ENCODE assay signal across 9 cellular contexts in the genomic region with DNA sequence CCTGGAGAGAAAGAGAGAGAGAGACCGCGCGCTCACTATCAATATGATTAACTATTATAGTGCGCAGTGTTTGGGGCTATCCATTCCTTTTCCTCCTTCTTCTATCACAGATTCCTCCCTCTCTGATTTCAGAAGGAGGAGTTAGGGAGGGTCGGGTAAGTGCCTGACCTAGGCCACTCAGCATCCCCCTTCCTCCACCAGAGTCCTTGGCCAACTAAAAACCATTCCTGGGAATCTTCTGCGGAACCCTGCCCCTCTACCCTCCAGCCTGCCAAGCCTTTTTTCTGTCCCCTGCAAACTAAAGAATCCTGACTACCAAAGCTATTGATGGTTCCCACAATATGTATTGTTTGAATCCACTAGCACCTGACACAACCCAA.
DNase-seq lines count a peak whose midpoint lies in the region; ATAC-seq and TF ChIP-seq lines count a peak whose summit lies in the region.
"Had no signal": no experiment of that assay in that cellular context is flagged by ENCODE, and none has a peak within 500 bp of the region (broad histone marks: within the 10 kb centered on the region; RNA-seq: fewer than 3 reads in every experiment).

No MANE protein-coding gene starts in this region.

- H3K36me3 Mint-ChIP-seq in T-helper 2 cell treated with Interferon-gamma antibody and Interleukin-4, amounts not matched to agents 5 μg/mL and 100 μg/mL, for 36 hours (ENCODE audit: low read depth): peaks cover 4% of the 10 kb centered on the region
- H3K36me3 Mint-ChIP-seq in WTC11 (no peaks in the 10 kb centered on the region), immature natural killer cell (no peaks in the 10 kb centered on the region)
- no peaks in the 10 kb centered on the region for H3K36me3 Mint-ChIP-seq in stimulated activated naive B cell treated with anti-CD40 and anti-IgM and Interleukin-4, amounts not matched to agents 10 μg/mL and 1 μg/mL and 100 μg/mL, for 72 hours

- peak; percentile 73 for ATAC-seq in WTC11
- no peak for ATAC-seq in stimulated activated naive B cell treated with anti-CD40 and anti-IgM and Interleukin-4, amounts not matched to agents 10 μg/mL and 1 μg/mL and 100 μg/mL, for 72 hours (replicated peaks)
- ATAC-seq in GM21528 (IDR thresholded peaks at IDR 0.05; ENCODE audit: low FRiP score, unreplicated experiment): no peak

- POLR2A ChIA-PET in WTC11 (lab: Charles Lee): interaction anchor here (0.6 kb wide), 1 partner anchor 56 kb away, joined by 3 read pairs; no protein-coding TSS in a partner anchor

- H3K4me3 Mint-ChIP-seq in T-helper 2 cell treated with Interferon-gamma antibody and Interleukin-4, amounts not matched to agents 5 μg/mL and 100 μg/mL, for 36 hours: peak overlapping the region; percentile 86
- H3K4me3 Mint-ChIP-seq in WTC11 (peak overlapping the region; percentile 81), immature natural killer cell (peak overlapping the region; percentile 66 to 80 (median 69))
- H3K4me3 Mint-ChIP-seq in stimulated activated naive B cell treated with anti-CD40 and anti-IgM and Interleukin-4, amounts not matched to agents 10 μg/mL and 1 μg/mL and 100 μg/mL, for 72 hours: peak overlapping the region; percentile 62 to 74

- H3K4me1 Mint-ChIP-seq in T-helper 2 cell treated with Interferon-gamma antibody and Interleukin-4, amounts not matched to agents 5 μg/mL and 100 μg/mL, for 36 hours (ENCODE audit: low read depth): peaks cover 25% of the 10 kb centered on the region
- H3K4me1 Mint-ChIP-seq in WTC11: peaks cover 30% of the 10 kb centered on the region
- H3K4me1 Mint-ChIP-seq in immature natural killer cell: peaks cover 24 to 34% of the 10 kb centered on the region in 2 donors
- peaks cover 27 to 39% of the 10 kb centered on the region in 2 donors for H3K4me1 Mint-ChIP-seq in stimulated activated naive B cell treated with anti-CD40 and anti-IgM and Interleukin-4, amounts not matched to agents 10 μg/mL and 1 μg/mL and 100 μg/mL, for 72 hours

- TF ChIP-seq CTCF in WTC11 (IDR thresholded peaks at IDR 0.05): no peak

- peaks cover 3% of the 10 kb centered on the region for H3K27me3 Mint-ChIP-seq in T-helper 2 cell treated with Interferon-gamma antibody and Interleukin-4, amounts not matched to agents 5 μg/mL and 100 μg/mL, for 36 hours (ENCODE audit: low read depth)
- peaks cover 3% of the 10 kb centered on the region; the same call in 1 of the 2 replicates for H3K27me3 Mint-ChIP-seq in WTC11 (ENCODE audit: low read depth)
- peaks cover 2 to 18% (median 5%) of the 10 kb centered on the region in 3 donors for H3K27me3 Mint-ChIP-seq in immature natural killer cell (ENCODE audit: low read depth in 3 of 3)
- peaks cover 53 to 61% of the 10 kb centered on the region in 2 donors for H3K27me3 Mint-ChIP-seq in stimulated activated naive B cell treated with anti-CD40 and anti-IgM and Interleukin-4, amounts not matched to agents 10 μg/mL and 1 μg/mL and 100 μg/mL, for 72 hours

- no peaks in the 10 kb centered on the region for H3K9me3 Mint-ChIP-seq in T-helper 2 cell treated with Interferon-gamma antibody and Interleukin-4, amounts not matched to agents 5 μg/mL and 100 μg/mL, for 36 hours
- H3K9me3 Mint-ChIP-seq in WTC11 (peaks cover 7% of the 10 kb centered on the region; the same call in 1 of the 2 replicates), immature natural killer cell (no peaks in the 10 kb centered on the region)
- H3K9me3 Mint-ChIP-seq in stimulated activated naive B cell treated with anti-CD40 and anti-IgM and Interleukin-4, amounts not matched to agents 10 μg/mL and 1 μg/mL and 100 μg/mL, for 72 hours: no peaks in the 10 kb centered on the region

- CTCF ChIA-PET in WTC11 (lab: Charles Lee): interaction anchor here (0.9 to 5.4 kb wide), 16 partner anchors 11 to 473 kb away, joined by 3 to 77 read pairs (median 8); a partner anchor contains a TSS

- H3K27ac Mint-ChIP-seq in T-helper 2 cell treated with Interferon-gamma antibody and Interleukin-4, amounts not matched to agents 5 μg/mL and 100 μg/mL, for 36 hours: no peak overlapping the region
- H3K27ac Mint-ChIP-seq in WTC11: 0 out of 2 replicates have a peak overlapping the region, but pooled peaks have one; percentile 33
- H3K27ac Mint-ChIP-seq in immature natural killer cell: no peak overlapping the region
- H3K27ac Mint-ChIP-seq in stimulated activated naive B cell treated with anti-CD40 and anti-IgM and Interleukin-4, amounts not matched to agents 10 μg/mL and 1 μg/mL and 100 μg/mL, for 72 hours: no peak overlapping the region
- H3K27ac Mint-ChIP-seq: activated CD4-positive, alpha-beta T cell treated with anti-CD3 and anti-CD28 coated beads, Interleukin-2, amount 10 ng/mL, durations not matched to agents 7 days and 5 days had no signal

- no peak for DNase-seq in T-helper 2 cell treated with Interferon-gamma antibody and Interleukin-4, amounts not matched to agents 5 μg/mL and 100 μg/mL, for 36 hours (ENCODE audit: low spot score)
- no peak for DNase-seq in T-helper 2 cell
- peak; percentile 30 for DNase-seq in WTC11 (ENCODE audit: low spot score)
- no peak for DNase-seq in immature natural killer cell
- no peak for DNase-seq in stimulated activated naive B cell treated with anti-CD40 and anti-IgM and Interleukin-4, amounts not matched to agents 10 μg/mL and 1 μg/mL and 100 μg/mL, for 72 hours
- no peak for DNase-seq in epidermal melanocyte (ENCODE audit: insufficient read length, low spot score)
- DNase-seq in SW 1271 (lab: John Stamatoyannopoulos, UW): no peak

TF ChIP-seq in WTC11, 78 proteins besides CTCF, POLR2A, EP300 and RAD21:
- no peak for TF ChIP-seq ATF1 (CRISPR knock-in tag; IDR thresholded peaks at IDR 0.05)
- no peak for TF ChIP-seq CBFB (CRISPR knock-in tag; IDR thresholded peaks at IDR 0.05; ENCODE audit: low read depth)
- TF ChIP-seq, protein P1, sequence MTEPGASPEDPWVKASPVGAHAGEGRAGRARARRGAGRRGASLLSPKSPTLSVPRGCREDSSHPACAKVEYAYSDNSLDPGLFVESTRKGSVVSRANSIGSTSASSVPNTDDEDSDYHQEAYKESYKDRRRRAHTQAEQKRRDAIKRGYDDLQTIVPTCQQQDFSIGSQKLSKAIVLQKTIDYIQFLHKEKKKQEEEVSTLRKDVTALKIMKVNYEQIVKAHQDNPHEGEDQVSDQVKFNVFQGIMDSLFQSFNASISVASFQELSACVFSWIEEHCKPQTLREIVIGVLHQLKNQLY (CRISPR knock-in tag; IDR thresholded peaks at IDR 0.05): no peak
- TF ChIP-seq ZNF671 (CRISPR knock-in tag; IDR thresholded peaks at IDR 0.05): no peak
- TF ChIP-seq, protein P2, sequence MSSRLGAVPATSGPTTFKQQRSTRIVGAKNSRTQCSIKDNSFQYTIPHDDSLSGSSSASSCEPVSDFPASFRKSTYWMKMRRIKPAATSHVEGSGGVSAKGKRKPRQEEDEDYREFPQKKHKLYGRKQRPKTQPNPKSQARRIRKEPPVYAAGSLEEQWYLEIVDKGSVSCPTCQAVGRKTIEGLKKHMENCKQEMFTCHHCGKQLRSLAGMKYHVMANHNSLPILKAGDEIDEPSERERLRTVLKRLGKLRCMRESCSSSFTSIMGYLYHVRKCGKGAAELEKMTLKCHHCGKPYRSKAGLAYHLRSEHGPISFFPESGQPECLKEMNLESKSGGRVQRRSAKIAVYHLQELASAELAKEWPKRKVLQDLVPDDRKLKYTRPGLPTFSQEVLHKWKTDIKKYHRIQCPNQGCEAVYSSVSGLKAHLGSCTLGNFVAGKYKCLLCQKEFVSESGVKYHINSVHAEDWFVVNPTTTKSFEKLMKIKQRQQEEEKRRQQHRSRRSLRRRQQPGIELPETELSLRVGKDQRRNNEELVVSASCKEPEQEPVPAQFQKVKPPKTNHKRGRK (CRISPR knock-in tag; IDR thresholded peaks at IDR 0.05; ENCODE audit: borderline replicate concordance): no peak
- TF ChIP-seq, protein P3, sequence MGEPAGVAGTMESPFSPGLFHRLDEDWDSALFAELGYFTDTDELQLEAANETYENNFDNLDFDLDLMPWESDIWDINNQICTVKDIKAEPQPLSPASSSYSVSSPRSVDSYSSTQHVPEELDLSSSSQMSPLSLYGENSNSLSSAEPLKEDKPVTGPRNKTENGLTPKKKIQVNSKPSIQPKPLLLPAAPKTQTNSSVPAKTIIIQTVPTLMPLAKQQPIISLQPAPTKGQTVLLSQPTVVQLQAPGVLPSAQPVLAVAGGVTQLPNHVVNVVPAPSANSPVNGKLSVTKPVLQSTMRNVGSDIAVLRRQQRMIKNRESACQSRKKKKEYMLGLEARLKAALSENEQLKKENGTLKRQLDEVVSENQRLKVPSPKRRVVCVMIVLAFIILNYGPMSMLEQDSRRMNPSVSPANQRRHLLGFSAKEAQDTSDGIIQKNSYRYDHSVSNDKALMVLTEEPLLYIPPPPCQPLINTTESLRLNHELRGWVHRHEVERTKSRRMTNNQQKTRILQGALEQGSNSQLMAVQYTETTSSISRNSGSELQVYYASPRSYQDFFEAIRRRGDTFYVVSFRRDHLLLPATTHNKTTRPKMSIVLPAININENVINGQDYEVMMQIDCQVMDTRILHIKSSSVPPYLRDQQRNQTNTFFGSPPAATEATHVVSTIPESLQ (CRISPR knock-in tag; IDR thresholded peaks at IDR 0.05): no peak
- TF ChIP-seq, protein P4, sequence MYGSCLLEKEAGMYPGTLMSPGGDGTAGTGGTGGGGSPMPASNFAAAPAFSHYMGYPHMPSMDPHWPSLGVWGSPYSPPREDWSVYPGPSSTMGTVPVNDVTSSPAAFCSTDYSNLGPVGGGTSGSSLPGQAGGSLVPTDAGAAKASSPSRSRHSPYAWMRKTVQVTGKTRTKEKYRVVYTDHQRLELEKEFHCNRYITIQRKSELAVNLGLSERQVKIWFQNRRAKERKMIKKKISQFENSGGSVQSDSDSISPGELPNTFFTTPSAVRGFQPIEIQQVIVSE (CRISPR knock-in tag; IDR thresholded peaks at IDR 0.05; ENCODE audit: borderline replicate concordance): no peak
- TF ChIP-seq, protein P5, sequence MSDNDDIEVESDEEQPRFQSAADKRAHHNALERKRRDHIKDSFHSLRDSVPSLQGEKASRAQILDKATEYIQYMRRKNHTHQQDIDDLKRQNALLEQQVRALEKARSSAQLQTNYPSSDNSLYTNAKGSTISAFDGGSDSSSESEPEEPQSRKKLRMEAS (CRISPR knock-in tag; IDR thresholded peaks at IDR 0.05): no peak
- TF ChIP-seq GABPB1 (CRISPR knock-in tag; IDR thresholded peaks at IDR 0.05): no peak
- no peak for TF ChIP-seq NR1H2 (CRISPR knock-in tag; IDR thresholded peaks at IDR 0.05)
